Comparison of ENCODE assay signal across 24 cellular contexts in the genomic region with DNA sequence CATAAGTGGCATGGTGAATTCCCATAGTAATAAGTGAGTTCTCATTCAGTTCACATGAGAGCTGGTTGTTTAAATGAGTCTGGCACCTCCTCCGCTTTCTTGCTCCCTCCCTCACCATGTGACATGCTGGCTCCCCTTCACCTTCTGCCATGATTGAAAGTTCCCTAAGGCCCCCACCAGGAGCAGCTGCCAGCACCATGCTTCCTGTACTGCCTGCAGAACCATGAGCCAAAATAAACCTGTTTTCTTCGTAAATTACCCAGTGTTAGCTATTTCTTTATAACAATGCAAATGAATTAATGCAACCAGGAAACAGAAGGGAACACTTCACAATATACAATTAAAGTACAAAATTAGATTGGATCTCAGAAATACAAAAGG.
"Had no signal": no experiment of that assay in that cellular context is flagged by ENCODE, and none has a peak within 500 bp of the region (broad histone marks: within the 10 kb centered on the region; RNA-seq: fewer than 3 reads in every experiment).

No MANE protein-coding gene starts in this region.

- DNase-seq: activated CD4-positive, alpha-beta T cell treated with anti-CD3 and anti-CD28 coated beads for 1 hour; activated CD4-positive, alpha-beta T cell treated with anti-CD3 and anti-CD28 coated beads, Interleukin-2, amount 50 U/mL, for 1 hour; activated CD8-positive, alpha-beta T cell treated with anti-CD3 and anti-CD28 coated beads, Interleukin-2, amount 10 ng/mL, durations not matched to agents 7 days and 5 days; activated gamma-delta T cell; activated naive CD4-positive, alpha-beta T cell treated with anti-CD3 and anti-CD28 coated beads, Interleukin-2, amount 50 U/mL, for 16 hours; endodermal cell; mammary epithelial cell; natural killer cell; pancreas; right lobe of liver; small intestine; stimulated activated CD4-positive, alpha-beta T cell treated with anti-CD3 and anti-CD28 coated beads, Interleukin-2, amount 100 ng/mL, for 24 hours; stimulated activated naive B cell treated with anti-CD40 and anti-IgM and Interleukin-4, amounts not matched to agents 10 μg/mL and 1 μg/mL and 100 μg/mL, for 72 hours; T-helper 1 cell; transverse colon; uterus had no signal

- H3K27ac ChIP-seq: breast epithelium, epithelial cell of prostate, neutrophil, pancreas, right lobe of liver, transverse colon had no signal

- ATAC-seq: activated CD8-positive, alpha-beta T cell treated with anti-CD3 and anti-CD28 coated beads, Interleukin-2, amount 10 ng/mL, durations not matched to agents 7 days and 5 days; left lobe of liver; natural killer cell; pancreas; right lobe of liver; stimulated activated naive B cell treated with anti-CD40 and anti-IgM and Interleukin-4, amounts not matched to agents 10 μg/mL and 1 μg/mL and 100 μg/mL, for 72 hours had no signal

- H3K36me3 ChIP-seq: ascending aorta, breast epithelium, neutrophil, pancreas, right lobe of liver, transverse colon, uterus had no signal

- H3K9me3 Mint-ChIP-seq: activated T-helper 1 cell treated with anti-CD3 and anti-CD28 coated beads, Interleukin-12 subunit alpha, Interleukin-12 subunit beta, Interleukin-2, Interleukin-4 antibody, amounts not matched to agents 30 ng/mL and 10 ng/mL and 1 ng/mL, durations not matched to agents 14 hours and 24 hours and 36 hours; central memory CD8-positive, alpha-beta T cell; natural killer cell; stimulated activated naive B cell treated with anti-CD40 and anti-IgM and Interleukin-4, amounts not matched to agents 10 μg/mL and 1 μg/mL and 100 μg/mL, for 72 hours had no signal

- H3K27ac Mint-ChIP-seq: activated CD8-positive, alpha-beta T cell treated with anti-CD3 and anti-CD28 coated beads, Interleukin-2, amount 10 ng/mL, durations not matched to agents 7 days and 5 days; activated T-helper 1 cell treated with anti-CD3 and anti-CD28 coated beads, Interleukin-12 subunit alpha, Interleukin-12 subunit beta, Interleukin-2, Interleukin-4 antibody, amounts not matched to agents 30 ng/mL and 10 ng/mL and 1 ng/mL, durations not matched to agents 14 hours and 24 hours and 36 hours; endodermal cell; mesothelial cell of epicardium; natural killer cell; stimulated activated naive B cell treated with anti-CD40 and anti-IgM and Interleukin-4, amounts not matched to agents 10 μg/mL and 1 μg/mL and 100 μg/mL, for 72 hours had no signal

- H3K9me3 ChIP-seq: ascending aorta, neutrophil, pancreas, right lobe of liver, transverse colon, uterus had no signal

- H3K4me1 Mint-ChIP-seq: endodermal cell had no signal

- H3K4me3 ChIP-seq: ascending aorta, breast epithelium, pancreas, right lobe of liver, transverse colon, uterus had no signal

- H3K36me3 Mint-ChIP-seq: mesothelial cell of epicardium; natural killer cell; stimulated activated naive B cell treated with anti-CD40 and anti-IgM and Interleukin-4, amounts not matched to agents 10 μg/mL and 1 μg/mL and 100 μg/mL, for 72 hours had no signal

- H3K27me3 ChIP-seq: ascending aorta, breast epithelium, pancreas, right lobe of liver, transverse colon, uterus had no signal

- H3K4me3 Mint-ChIP-seq: activated CD8-positive, alpha-beta T cell treated with anti-CD3 and anti-CD28 coated beads, Interleukin-2, amount 10 ng/mL, durations not matched to agents 7 days and 5 days; activated T-helper 1 cell treated with anti-CD3 and anti-CD28 coated beads, Interleukin-12 subunit alpha, Interleukin-12 subunit beta, Interleukin-2, Interleukin-4 antibody, amounts not matched to agents 30 ng/mL and 10 ng/mL and 1 ng/mL, durations not matched to agents 14 hours and 24 hours and 36 hours; central memory CD8-positive, alpha-beta T cell; endodermal cell; mesothelial cell of epicardium; natural killer cell; stimulated activated naive B cell treated with anti-CD40 and anti-IgM and Interleukin-4, amounts not matched to agents 10 μg/mL and 1 μg/mL and 100 μg/mL, for 72 hours had no signal

- H3K4me1 ChIP-seq: breast epithelium, pancreas, transverse colon, uterus had no signal
